17 cellular contexts compared by ENCODE assay signal in the genomic region with DNA sequence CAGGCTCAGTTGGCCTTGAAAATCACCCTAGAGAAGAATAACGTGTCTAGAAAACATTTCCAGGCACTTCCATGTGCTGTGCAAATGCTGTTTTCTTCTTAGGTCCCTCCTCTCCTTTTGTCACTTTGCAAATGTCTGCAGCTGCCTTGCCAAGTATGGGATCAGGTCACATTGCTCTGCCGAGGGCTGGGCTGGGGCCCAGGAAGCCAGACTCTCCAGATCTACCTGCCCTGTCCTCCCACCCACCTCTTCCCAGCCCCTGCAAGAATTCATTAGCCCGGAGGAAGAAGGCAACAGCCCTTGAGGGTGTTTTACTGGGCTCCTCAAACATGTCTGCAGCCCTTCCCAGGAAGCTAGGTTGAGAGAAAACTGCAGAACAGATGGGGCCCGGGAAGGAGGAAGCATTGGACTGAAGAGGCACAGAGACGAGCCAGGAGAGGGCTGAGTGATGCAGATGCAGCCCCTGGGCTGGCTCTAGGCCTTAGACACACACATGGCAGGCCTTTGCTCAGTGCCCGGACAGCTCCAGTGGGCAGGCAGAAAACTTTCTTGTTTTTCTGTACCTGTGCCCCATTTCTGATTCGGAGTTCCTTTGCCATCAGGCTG. TPM values are rescaled to one million over a fixed set of nuclear protein-coding genes. Genes with fewer than 3 reads are reported as not detected.
DNase-seq lines count a peak whose midpoint lies in the region; ATAC-seq, FAIRE-seq and TF ChIP-seq lines count a peak whose summit lies in the region.
"Had no signal": no experiment of that assay in that cellular context is flagged by ENCODE, and none has a peak within 500 bp of the region (broad histone marks: within the 10 kb centered on the region; RNA-seq: fewer than 3 reads in every experiment).

No MANE protein-coding gene starts in this region.

- POLR2A ChIA-PET in IMR-90 (lab: Charles Lee; ENCODE audit: unreplicated experiment): no interaction called here

- no peak overlapping the region for H4K5ac ChIP-seq in IMR-90 (ENCODE audit: low read depth, low read length)

- TF ChIP-seq POLR2A in IMR-90 (IDR thresholded peaks at IDR 0.05; ENCODE audit: low read depth, low read length) (no peak), upper lobe of left lung (IDR thresholded peaks at IDR 0.05) (no peak)

- H3K4ac ChIP-seq in IMR-90 (ENCODE audit: low read depth, low read length): no peak overlapping the region

- no peak overlapping the region for H2BK20ac ChIP-seq in IMR-90 (ENCODE audit: low read depth, low read length)

- H3K18ac ChIP-seq in IMR-90 (ENCODE audit: low read depth, low read length): no peak overlapping the region

- H3K9me1 ChIP-seq in IMR-90 (ENCODE audit: insufficient read depth, low read length): 0 out of 2 replicates have a peak, but pooled peaks cover 4% of the 10 kb centered on the region

- no peak overlapping the region for H3K23ac ChIP-seq in IMR-90 (ENCODE audit: low read depth, low read length)

- FAIRE-seq in astrocyte (lab: Jason Lieb, UNC): no peak
- FAIRE-seq: frontal cortex, GM12878, islet of Langerhans had no signal

- no peak overlapping the region for H3K27ac ChIP-seq in IMR-90 (ENCODE audit: insufficient read depth, low read length)
- no peak overlapping the region for H3K27ac ChIP-seq in astrocyte (ENCODE audit: low read depth, low read length)
- no peak overlapping the region for H3K27ac ChIP-seq in upper lobe of left lung
- H3K27ac ChIP-seq in SJCRH30: no peak overlapping the region
- H3K27ac ChIP-seq: BLaER1, tibial artery had no signal

- H4K20me1 ChIP-seq in IMR-90 (ENCODE audit: insufficient read depth, low read length): no peaks in the 10 kb centered on the region
- H4K20me1 ChIP-seq in astrocyte (ENCODE audit: insufficient read depth, low read length): no peaks in the 10 kb centered on the region
- H4K20me1 ChIP-seq: BLaER1 had no signal

- no peak overlapping the region for H3K4me2 ChIP-seq in IMR-90 (ENCODE audit: low read depth, low read length)
- H3K4me2 ChIP-seq in astrocyte (ENCODE audit: low read length): no peak overlapping the region
- H3K4me2 ChIP-seq: BLaER1 had no signal

- ATAC-seq in IMR-90 (ENCODE audit: low read depth) (no peak), upper lobe of left lung (ENCODE audit: low FRiP score in 2 of 2) (no peak), HG03280 (IDR thresholded peaks at IDR 0.05; ENCODE audit: unreplicated experiment) (no peak)
- ATAC-seq: GM12878 had no signal

- H3K36me3 ChIP-seq in IMR-90 (ENCODE audit: control insufficient read depth, insufficient read depth, low read length): no peaks in the 10 kb centered on the region
- H3K36me3 ChIP-seq in astrocyte (ENCODE audit: insufficient read depth, low read length): no peaks in the 10 kb centered on the region
- H3K36me3 ChIP-seq in upper lobe of left lung: no peaks in the 10 kb centered on the region
- no peaks in the 10 kb centered on the region for H3K36me3 ChIP-seq in SJCRH30
- H3K36me3 ChIP-seq: BLaER1, tibial artery had no signal

- CTCF ChIA-PET in IMR-90 (lab: Yijun Ruan, JAX): interaction anchor here (0.8 kb wide), 1 partner anchor 105 kb away, joined by 3 read pairs; no protein-coding TSS in a partner anchor

- no peaks in the 10 kb centered on the region for H3K4me1 ChIP-seq in IMR-90 (ENCODE audit: control insufficient read depth, insufficient read depth, low read length)
- H3K4me1 ChIP-seq in astrocyte (ENCODE audit: insufficient read depth, low read length): no peaks in the 10 kb centered on the region
- H3K4me1 ChIP-seq in upper lobe of left lung: peaks cover 4 to 15% (median 13%) of the 10 kb centered on the region in 4 donors
- no peaks in the 10 kb centered on the region for H3K4me1 ChIP-seq in SJCRH30

- TF ChIP-seq EP300 in upper lobe of left lung (IDR thresholded peaks at IDR 0.05): no peak

- H2AK9ac ChIP-seq in IMR-90 (replicated peaks; ENCODE audit: low read depth, low read length, poor library complexity): no peak overlapping the region

- peak overlapping the region; percentile 57 for H3K4me3 Mint-ChIP-seq in astrocyte (ENCODE audit: unreplicated experiment)

- H3K79me2 ChIP-seq in astrocyte (ENCODE audit: insufficient read depth, low read length): no peaks in the 10 kb centered on the region

- H3K36me3 Mint-ChIP-seq in astrocyte (ENCODE audit: low read depth, unreplicated experiment): no peaks in the 10 kb centered on the region

- no peak overlapping the region for H3K27ac Mint-ChIP-seq in astrocyte (ENCODE audit: unreplicated experiment)

- peaks cover 3% of the 10 kb centered on the region for H3K27me3 Mint-ChIP-seq in astrocyte (ENCODE audit: low read depth, unreplicated experiment)

- H3K56ac ChIP-seq in IMR-90 (ENCODE audit: extremely low read depth, insufficient read depth, low read length): no peak overlapping the region

- no peak for TF ChIP-seq RAD21 in IMR-90 (IDR thresholded peaks at IDR 0.05; ENCODE audit: low read length)

- no peak overlapping the region for H2BK5ac ChIP-seq in IMR-90 (ENCODE audit: low read depth, low read length, poor library complexity, severe bottlenecking)

- 83% methylated on average over 1 of the region's 7 CpGs; no CpG with 5 or more reads in 1 of the 2 experiments for whole genome bisulfite sequencing in IMR-90 (ENCODE audit: extremely low coverage in 2 of 2, insufficient read length in 1 of 2), 2 experiments
- 54 to 56% methylated on average over 6 to 7 of the region's 7 CpGs for WGBS in upper lobe of left lung, 2 donors

- peak; percentile 85 for DNase-seq in DMS 273 (lab: John Stamatoyannopoulos, UW; ENCODE audit: unreplicated experiment)
- no peak for DNase-seq in IMR-90
- no peak for DNase-seq in astrocyte (ENCODE audit: low read depth)
- peak; percentile 10 for DNase-seq in midbrain (lab: John Stamatoyannopoulos, UW)
- no peak for DNase-seq in upper lobe of left lung
- DNase-seq in effector CD4-positive, alpha-beta T cell: no peak
- DNase-seq in SJCRH30: no peak
- DNase-seq: activated CD8-positive, alpha-beta memory T cell treated with anti-CD3 and anti-CD28 coated beads for 24 hours; activated effector memory CD4-positive, alpha-beta T cell treated with Interleukin-2 at 50 U/mL for 16 hours; effector memory CD4-positive, alpha-beta T cell; stimulated activated CD4-positive, alpha-beta T cell treated with anti-CD3 and anti-CD28 coated beads, Interleukin-1b, Interleukin-23, amount 100 ng/mL, for 48 hours had no signal

- no peak overlapping the region for H3K14ac ChIP-seq in IMR-90 (replicated peaks; ENCODE audit: low read depth, low read length)

- H3K9me3 Mint-ChIP-seq in astrocyte (ENCODE audit: unreplicated experiment): peaks cover 3% of the 10 kb centered on the region

- no peaks in the 10 kb centered on the region for H3K9me3 ChIP-seq in IMR-90 (ENCODE audit: control insufficient read depth, insufficient read depth, low read length)
- H3K9me3 ChIP-seq in astrocyte (ENCODE audit: insufficient read depth, low read depth, low read length): no peaks in the 10 kb centered on the region
- no peaks in the 10 kb centered on the region for H3K9me3 ChIP-seq in upper lobe of left lung
- no peaks in the 10 kb centered on the region for H3K9me3 ChIP-seq in SJCRH30 (replicated peaks)
- H3K9me3 ChIP-seq: tibial artery had no signal

- H2AK5ac ChIP-seq in IMR-90 (ENCODE audit: low read depth, low read length): peak overlapping the region; percentile 31; the same call in 1 of the 2 replicates

- H2BK120ac ChIP-seq in IMR-90 (ENCODE audit: low read depth, low read length): no peak overlapping the region

- no peak overlapping the region for H2BK15ac ChIP-seq in IMR-90 (ENCODE audit: low read depth, low read length)

- H2AFZ ChIP-seq in IMR-90 (replicated peaks; ENCODE audit: low read length, poor library complexity) (no peak overlapping the region), astrocyte (ENCODE audit: low read depth, low read length) (no peak overlapping the region)

- in situ Hi-C loops in IMR-90 (cut with MboI; ENCODE audit: low sequenced_read_pairs): no loop called here

- TF ChIP-seq CTCF in IMR-90 (conservative IDR thresholded peaks at IDR 0.05; ENCODE audit: low read depth, low read length): no peak
- TF ChIP-seq CTCF in astrocyte (IDR thresholded peaks at IDR 0.05; ENCODE audit: insufficient read depth, low read depth, low read length): no peak
- TF ChIP-seq CTCF in upper lobe of left lung (IDR thresholded peaks at IDR 0.05): no peak

- H3K4me3 ChIP-seq in IMR-90 (ENCODE audit: insufficient read depth, low read depth, low read length) (no peak overlapping the region), astrocyte (ENCODE audit: insufficient read depth, low read depth, low read length) (no peak overlapping the region), upper lobe of left lung (no peak overlapping the region), SJCRH30 (no peak overlapping the region)
- H3K4me3 ChIP-seq: BLaER1, GM12878, tibial artery had no signal

- H3K4me1 Mint-ChIP-seq in astrocyte (ENCODE audit: low read depth, unreplicated experiment): peaks cover 13% of the 10 kb centered on the region

- no peak overlapping the region for H4K8ac ChIP-seq in IMR-90 (ENCODE audit: low read depth in 2 of 2, low read length in 2 of 2)

- BruUV-seq in IMR-90 (replicated peaks; lab: Mats Ljungman, UMichigan): no TSS peak

- H4K91ac ChIP-seq in IMR-90 (ENCODE audit: insufficient read depth, low read depth, low read length): no peak overlapping the region

- H3K27me3 ChIP-seq in IMR-90 (ENCODE audit: control insufficient read depth, insufficient read depth, low read length) (no peaks in the 10 kb centered on the region), astrocyte (ENCODE audit: insufficient read depth, low read length) (no peaks in the 10 kb centered on the region), upper lobe of left lung (no peaks in the 10 kb centered on the region), SJCRH30 (no peaks in the 10 kb centered on the region)
- H3K27me3 ChIP-seq: BLaER1, tibial artery had no signal

- intact Hi-C loops in IMR-90 (cut with micrococcal nuclease): no loop called here

- dilution Hi-C loops in IMR-90 (cut with HindIII; ENCODE audit: low sequenced_read_pairs, unreplicated experiment): loop anchor here (25.0 kb wide), 1 partner anchor 104 kb away; no protein-coding TSS in a partner anchor

- no peak overlapping the region for H3K9ac ChIP-seq in IMR-90 (ENCODE audit: low read depth, low read length)
- no peak overlapping the region for H3K9ac ChIP-seq in astrocyte (ENCODE audit: low read length)
- H3K9ac ChIP-seq: BLaER1 had no signal

- no peaks in the 10 kb centered on the region for H3K79me1 ChIP-seq in IMR-90 (ENCODE audit: low read depth in 1 of 2, low read length in 2 of 2)

TF ChIP-seq in IMR-90, 13 proteins besides CTCF, POLR2A, EP300 and RAD21 (continues in another document):
- no peak for TF ChIP-seq BHLHE40 (IDR thresholded peaks at IDR 0.05; ENCODE audit: low read depth, low read length)

RNA-seq across cellular contexts. Expression of a gene that starts 47.2 kb away (rescaled TPM):
- total RNA-seq in IMR-90 (2012; rRNA removed) (112 and 140 TPM in 2 replicates), astrocyte (217 and 253 TPM in 2 replicates), upper lobe of left lung (100 to 1,000 TPM; 261 to 514 (median 328) TPM)
- polyA plus RNA-seq in IMR-90 (2012; rRNA removed): 266 and 289 TPM in 2 replicates
- 58.9 and 85.8 TPM in 2 replicates for polyA plus RNA-seq in IMR-90 (2012; cell fraction: cytosol; rRNA removed)
- 1,097 and 1,897 TPM in 2 replicates for polyA plus RNA-seq in IMR-90 (2012; cell fraction: nucleus; rRNA removed; ENCODE audit: low replicate concordance)
- 118 and 160 TPM in 2 replicates for total RNA-seq in SJCRH30 (2014; rRNA removed; shearing (Covaris generic))

Comparison
In these comparisons a context has a peak if more than half of its experiments do, and no peak if none do; other contexts are left out.
1. DNase-seq: peak in DMS 273 (single experiment) and midbrain (single experiment); none in IMR-90 (single experiment), astrocyte (single experiment), upper lobe of left lung (0 of 2), effector CD4-positive, alpha-beta T cell (single experiment) and SJCRH30 (0 of 2).